In the genomic region with DNA sequence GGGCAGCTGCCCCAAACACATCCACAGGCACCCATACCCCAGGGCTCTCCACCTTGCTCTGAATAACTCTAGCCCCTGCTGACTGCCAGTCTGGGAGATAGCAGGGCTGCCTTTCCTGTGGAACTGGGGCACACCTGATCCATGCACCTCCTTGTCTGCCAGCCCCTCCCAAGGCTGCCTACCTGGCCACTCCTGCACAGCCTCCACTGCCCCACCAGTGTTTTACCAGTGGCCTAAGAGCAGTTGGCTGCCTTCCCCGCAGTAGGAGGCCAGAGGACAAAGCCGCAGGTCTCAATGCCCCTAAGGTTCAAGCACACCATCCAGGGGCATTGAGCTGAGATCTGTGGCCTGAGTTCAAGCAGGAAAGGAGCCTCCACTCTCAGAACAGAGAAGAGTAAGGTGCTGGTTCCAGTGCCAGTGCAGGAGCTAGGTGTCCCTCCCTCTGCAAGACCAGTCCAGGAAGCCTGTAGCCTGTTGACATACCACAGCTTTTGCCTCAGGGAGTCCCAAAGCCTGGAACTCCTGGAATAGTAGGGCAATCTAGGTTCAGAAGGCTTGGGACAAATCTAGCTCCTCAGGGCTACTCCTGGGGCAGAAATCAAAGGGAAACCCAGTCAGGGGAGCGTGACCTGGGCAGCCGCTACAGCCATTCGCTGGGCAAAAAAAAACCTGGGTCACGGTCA, we compare ENCODE assay signal across 16 cellular contexts.
"Had no signal": no experiment of that assay in that cellular context is flagged by ENCODE, and none has a peak within 500 bp of the region (broad histone marks: within the 10 kb centered on the region; RNA-seq: fewer than 3 reads in every experiment).

No MANE protein-coding gene starts in this region.

- H3K4me1 Mint-ChIP-seq: endodermal cell; naive thymus-derived CD8-positive, alpha-beta T cell had no signal

- H3K27me3 ChIP-seq: heart right ventricle, stomach, transverse colon had no signal

- H3K4me3 Mint-ChIP-seq: endodermal cell; naive thymus-derived CD8-positive, alpha-beta T cell had no signal

- H3K9me3 ChIP-seq: thoracic aorta had no signal

- H3K4me1 ChIP-seq: heart right ventricle, stomach, transverse colon had no signal

- ATAC-seq: heart right ventricle; mucosa of descending colon; naive thymus-derived CD8-positive, alpha-beta T cell; sciatic nerve had no signal

- H3K36me3 ChIP-seq: heart right ventricle, stomach, thoracic aorta, transverse colon had no signal

- H3K27ac Mint-ChIP-seq: endodermal cell; naive thymus-derived CD8-positive, alpha-beta T cell had no signal

- DNase-seq: effector CD4-positive, alpha-beta T cell; heart right ventricle; hypothalamus; kidney glomerular epithelial cell; mucosa of descending colon; naive thymus-derived CD8-positive, alpha-beta T cell; stimulated activated CD4-positive, alpha-beta T cell treated with anti-CD3 and anti-CD28 coated beads, Interleukin-12 subunit alpha, Interleukin-12 subunit beta, amount 100 ng/mL, for 4 hours; stimulated activated naive CD4-positive, alpha-beta T cell; stomach; substantia nigra; transverse colon had no signal

- H3K4me3 ChIP-seq: coronary artery, heart right ventricle, mucosa of descending colon, skin epidermis, stomach, thoracic aorta, transverse colon had no signal

- H3K27ac ChIP-seq: coronary artery, heart right ventricle, skin epidermis, stomach, thoracic aorta, transverse colon had no signal
